In the genomic region with DNA sequence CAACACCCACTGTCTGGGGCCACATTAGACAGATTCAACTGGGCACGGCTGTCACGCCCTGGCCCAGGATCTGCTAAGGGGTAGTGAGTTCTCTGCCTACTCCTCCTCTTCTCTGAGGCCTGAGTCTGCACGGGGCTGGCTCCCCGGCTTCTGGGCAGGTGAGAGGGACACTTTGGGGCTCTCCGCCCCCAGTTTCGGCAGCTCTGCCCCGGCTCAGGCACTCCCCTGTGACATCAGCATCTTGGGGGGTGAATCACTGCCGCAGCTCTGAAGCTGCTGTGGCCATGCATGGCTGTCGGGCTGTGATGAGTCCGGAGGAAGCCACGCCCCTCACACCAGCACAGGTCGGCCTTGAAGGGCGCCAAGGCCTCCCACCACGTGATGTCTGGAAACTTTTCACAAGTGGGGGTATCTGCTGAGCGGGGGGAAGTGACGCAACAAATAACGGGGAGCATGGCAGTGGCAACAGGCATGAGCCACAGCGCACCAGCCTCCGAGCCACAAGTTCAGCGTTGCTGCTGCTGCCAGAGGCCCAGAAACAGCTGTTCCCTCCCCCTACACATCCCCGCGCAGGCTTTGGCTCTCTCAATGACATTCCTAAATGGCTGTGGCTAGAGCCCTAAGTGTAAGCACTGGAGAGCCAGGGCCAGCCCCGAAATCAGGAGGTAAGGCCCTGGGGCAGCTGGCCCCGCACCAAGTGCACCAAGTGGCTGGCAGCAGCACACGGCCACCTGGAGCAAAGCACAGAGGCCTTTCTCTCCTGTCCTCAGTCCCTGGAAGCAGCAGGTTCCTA, we compare ENCODE assay signal across 9 cellular contexts. TPM values are rescaled to one million over a fixed set of nuclear protein-coding genes. Genes with fewer than 3 reads are reported as not detected.
DNase-seq lines count a peak whose midpoint lies in the region; ATAC-seq and TF ChIP-seq lines count a peak whose summit lies in the region.
"Had no signal": no experiment of that assay in that cellular context is flagged by ENCODE, and none has a peak within 500 bp of the region (broad histone marks: within the 10 kb centered on the region; RNA-seq: fewer than 3 reads in every experiment).

No MANE protein-coding gene starts in this region.

- TF ChIP-seq CTCF in kidney epithelial cell (IDR thresholded peaks at IDR 0.05; ENCODE audit: insufficient read depth, low read length, poor library complexity, severe bottlenecking) = no peak

- H3K27me3 ChIP-seq in kidney epithelial cell (ENCODE audit: control insufficient read depth, insufficient read depth, low read length) = no peaks in the 10 kb centered on the region

- no peak overlapping the region for H3K4me3 ChIP-seq in kidney epithelial cell (ENCODE audit: low read depth, low read length)

- DNase-seq in activated CD4-positive, CD25-positive, alpha-beta regulatory T cell (lab: John Stamatoyannopoulos, UW) = peak; percentile 71 to 77 (median 72)
- DNase-seq in T47D (ENCODE audit: low read depth in 1 of 2, low spot score in 1 of 2) (peak; percentile 48 to 74), kidney epithelial cell (ENCODE audit: low read depth) (peak; percentile 90), NCI-H2107 treated with DMSO at 0.1 percent for 48 hours (lab: John Stamatoyannopoulos, UW; ENCODE audit: unreplicated experiment) (no peak)
- DNase-seq in stimulated activated CD4-positive, alpha-beta T cell treated with anti-CD3 and anti-CD28 coated beads, Interleukin-15, amount 100 ng/mL, for 48 hours (ENCODE audit: low read depth in 2 of 2) = peak; percentile 84 to 87

- in situ Hi-C loops in T47D (cut with HindIII; ENCODE audit: low pct_unique_long_range_greater_than_20kb, low sequenced_read_pairs) = no loop called here

- H3K36me3 ChIP-seq in kidney epithelial cell (ENCODE audit: control insufficient read depth, insufficient read depth, low read length) = peaks cover 3% of the 10 kb centered on the region

- ATAC-seq in GM18867 (IDR thresholded peaks at IDR 0.05; ENCODE audit: unreplicated experiment) (peak; percentile 78), HG03135 (IDR thresholded peaks at IDR 0.05; ENCODE audit: unreplicated experiment) (peak; percentile 54), HG03354 (IDR thresholded peaks at IDR 0.05; ENCODE audit: poor library complexity, severe bottlenecking, unreplicated experiment) (no peak)

RNA-seq across cellular contexts. Expression of gene ZBTB17, which starts 26.3 kb away (rescaled TPM):
- 24.1 and 33.8 TPM in 2 replicates for total RNA-seq in kidney epithelial cell

RNA-seq across cellular contexts. Expression of gene SRARP, which starts 54.4 kb away (rescaled TPM):
- not detected in 2 replicates for total RNA-seq in kidney epithelial cell
- total RNA-seq: subcutaneous adipose tissue had no signal
